ENCODE assay signal across 25 cellular contexts in the genomic region with DNA sequence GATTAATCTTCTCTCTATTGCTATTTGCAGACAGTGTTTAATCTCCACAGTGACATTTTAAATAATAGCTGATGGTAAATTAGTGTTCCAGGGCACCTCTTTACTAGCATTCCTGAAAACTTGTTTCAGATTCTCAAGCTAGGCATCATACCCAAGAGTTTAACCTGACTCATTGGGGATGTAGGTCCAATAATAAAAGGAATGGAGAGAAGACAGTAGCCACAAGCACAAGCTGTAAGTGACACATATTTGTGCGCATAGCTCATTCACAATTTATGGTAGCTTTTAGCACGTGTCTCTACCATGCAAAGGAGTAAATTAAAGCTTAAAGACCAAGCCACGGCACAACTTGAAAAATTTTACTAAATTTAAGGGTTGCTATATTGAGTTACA.
DNase-seq lines count a peak whose midpoint lies in the region; ATAC-seq and TF ChIP-seq lines count a peak whose summit lies in the region.
"Had no signal": no experiment of that assay in that cellular context is flagged by ENCODE, and none has a peak within 500 bp of the region (broad histone marks: within the 10 kb centered on the region; RNA-seq: fewer than 3 reads in every experiment).

No MANE protein-coding gene starts in this region.

- no peak overlapping the region for H2AFZ ChIP-seq in GM23248
- H2AFZ ChIP-seq: PC-9 had no signal

- H3K9me3 ChIP-seq in GM23248 (ENCODE audit: low read depth) (no peaks in the 10 kb centered on the region), tibial nerve (no peaks in the 10 kb centered on the region)
- H3K9me3 ChIP-seq: SJCRH30 had no signal

- H3K27me3 ChIP-seq in GM23248 (replicated peaks; ENCODE audit: insufficient read depth) (no peaks in the 10 kb centered on the region), tibial nerve (no peaks in the 10 kb centered on the region)
- H3K27me3 ChIP-seq: BLaER1, SJCRH30 had no signal

- no peaks in the 10 kb centered on the region for H3K79me2 ChIP-seq in GM23248 (ENCODE audit: insufficient read depth)

- TF ChIP-seq CTCF in AG10803 (conservative IDR thresholded peaks at IDR 0.05; ENCODE audit: low read length) (no peak), tibial nerve (IDR thresholded peaks at IDR 0.05) (no peak)

- DNase-seq in AG10803 (ENCODE audit: low read depth), result peak; percentile 49
- peak; percentile 36 for DNase-seq in GM23248
- DNase-seq in M059J (ENCODE audit: low read depth), result peak; percentile 43
- no peak for DNase-seq in HUDEP-2 (lab: John Stamatoyannopoulos, UW; ENCODE audit: unreplicated experiment in 76 of 76)
- no peak for DNase-seq in tibial nerve (ENCODE audit: low spot score in 2 of 2)
- DNase-seq in activated T-cell treated with anti-CD3 and anti-CD28 coated beads, Interleukin-2, amount 50 U/mL, for 4 hours, result no peak
- no peak for DNase-seq in natural killer cell treated with Interleukin-12 subunit alpha and Interleukin-12 subunit beta and Interleukin-15 and Interleukin-18, amount 100 ng/mL, for 72 hours (ENCODE audit: low spot score)
- DNase-seq: CD4-positive, CD25-positive, alpha-beta regulatory T cell; DMS153; DND-41; Kasumi-1; MM.1S; NCI-H1417; NCI-H1694; NCI-H2029 treated with DMSO at 0.1 percent for 48 hours; NCI-H2227 treated with DMSO at 0.1 percent for 48 hours; NCI-H526 treated with DMSO at 0.1 percent for 48 hours; PC-9; SJCRH30 had no signal

- no peak overlapping the region for H3K27ac ChIP-seq in GM23248
- no peak overlapping the region for H3K27ac ChIP-seq in tibial nerve
- H3K27ac ChIP-seq: BLaER1, HL-60, PC-9, SJCRH30 had no signal

- H3K9me3 Mint-ChIP-seq in activated T-cell treated with anti-CD3 and anti-CD28 coated beads, Interleukin-2, amount 50 U/mL, for 4 hours, result no peaks in the 10 kb centered on the region
- H3K9me3 Mint-ChIP-seq in natural killer cell treated with Interleukin-12 subunit alpha and Interleukin-12 subunit beta and Interleukin-15 and Interleukin-18, amount 100 ng/mL, for 72 hours, result peaks cover 4% of the 10 kb centered on the region

- peaks cover 8% of the 10 kb centered on the region; the same call in 1 of the 2 replicates for H3F3A ChIP-seq in GM23248 (ENCODE audit: insufficient read depth)

- H3K36me3 Mint-ChIP-seq in activated T-cell treated with anti-CD3 and anti-CD28 coated beads, Interleukin-2, amount 50 U/mL, for 4 hours (ENCODE audit: insufficient read depth), result no peaks in the 10 kb centered on the region
- no peaks in the 10 kb centered on the region for H3K36me3 Mint-ChIP-seq in natural killer cell treated with Interleukin-12 subunit alpha and Interleukin-12 subunit beta and Interleukin-15 and Interleukin-18, amount 100 ng/mL, for 72 hours
- H3K36me3 Mint-ChIP-seq: CD4-positive, CD25-positive, alpha-beta regulatory T cell had no signal

- in situ Hi-C loops in GM23248 (cut with MboI), result no loop called here

- H4K20me1 ChIP-seq in GM23248 (ENCODE audit: insufficient read depth), result no peaks in the 10 kb centered on the region
- H4K20me1 ChIP-seq: BLaER1 had no signal

- H3K9ac ChIP-seq in GM23248, result no peak overlapping the region
- H3K9ac ChIP-seq: BLaER1 had no signal

- H3K36me3 ChIP-seq in GM23248 (ENCODE audit: low read depth), result no peaks in the 10 kb centered on the region
- H3K36me3 ChIP-seq in tibial nerve, result no peaks in the 10 kb centered on the region
- H3K36me3 ChIP-seq: SJCRH30 had no signal

- no peak for TF ChIP-seq POLR2A in tibial nerve (IDR thresholded peaks at IDR 0.05)

- peak overlapping the region; percentile 29 for H3K4me2 ChIP-seq in GM23248 (ENCODE audit: unreplicated experiment)
- H3K4me2 ChIP-seq: BLaER1, PC-9 had no signal

- H3K4me1 Mint-ChIP-seq in activated T-cell treated with anti-CD3 and anti-CD28 coated beads, Interleukin-2, amount 50 U/mL, for 4 hours (ENCODE audit: low read depth), result no peaks in the 10 kb centered on the region
- H3K4me1 Mint-ChIP-seq in natural killer cell treated with Interleukin-12 subunit alpha and Interleukin-12 subunit beta and Interleukin-15 and Interleukin-18, amount 100 ng/mL, for 72 hours (ENCODE audit: low read depth in 2 of 2), result no peaks in the 10 kb centered on the region
- H3K4me1 Mint-ChIP-seq: CD4-positive, CD25-positive, alpha-beta regulatory T cell had no signal

- 43 to 55% methylated on average over 3 of the region's 3 CpGs for WGBS in GM23248 (ENCODE audit: low coverage in 1 of 2, low lambda C conversion rate in 2 of 2, missing lambda C conversion rate in 2 of 2), 2 experiments
- WGBS in tibial nerve, 2 donors, result 79 to 83% methylated on average over 3 of the region's 3 CpGs

- peaks cover 29% of the 10 kb centered on the region for H3K4me1 ChIP-seq in GM23248 (ENCODE audit: insufficient read depth)
- no peaks in the 10 kb centered on the region for H3K4me1 ChIP-seq in tibial nerve

- H3K4me3 ChIP-seq in AG10803 (ENCODE audit: low read length) (no peak overlapping the region), GM23248 (no peak overlapping the region), tibial nerve (no peak overlapping the region)
- H3K4me3 ChIP-seq: BLaER1, K562, PC-9, SJCRH30 had no signal

- no peaks in the 10 kb centered on the region for H3K27me3 Mint-ChIP-seq in activated T-cell treated with anti-CD3 and anti-CD28 coated beads, Interleukin-2, amount 50 U/mL, for 4 hours (ENCODE audit: low read depth)
- H3K27me3 Mint-ChIP-seq in natural killer cell treated with Interleukin-12 subunit alpha and Interleukin-12 subunit beta and Interleukin-15 and Interleukin-18, amount 100 ng/mL, for 72 hours, result no peaks in the 10 kb centered on the region
- H3K27me3 Mint-ChIP-seq: CD4-positive, CD25-positive, alpha-beta regulatory T cell had no signal

- no peak for ATAC-seq in activated T-cell treated with anti-CD3 and anti-CD28 coated beads, Interleukin-2, amount 50 U/mL, for 4 hours
- no peak for ATAC-seq in natural killer cell treated with Interleukin-12 subunit alpha and Interleukin-12 subunit beta and Interleukin-15 and Interleukin-18, amount 100 ng/mL, for 72 hours
- ATAC-seq: HepG2, K562, Right ventricle myocardium inferior, SK-N-SH treated with all-trans-retinoic acid at 6 μM for 48 hours had no signal

- no peak overlapping the region for H3K4me3 Mint-ChIP-seq in activated T-cell treated with anti-CD3 and anti-CD28 coated beads, Interleukin-2, amount 50 U/mL, for 4 hours
- no peak overlapping the region for H3K4me3 Mint-ChIP-seq in natural killer cell treated with Interleukin-12 subunit alpha and Interleukin-12 subunit beta and Interleukin-15 and Interleukin-18, amount 100 ng/mL, for 72 hours
- H3K4me3 Mint-ChIP-seq: CD4-positive, CD25-positive, alpha-beta regulatory T cell had no signal

- H3K9me2 ChIP-seq in GM23248 (ENCODE audit: insufficient read depth), result no peaks in the 10 kb centered on the region

- TF ChIP-seq EP300 in tibial nerve (IDR thresholded peaks at IDR 0.05), result no peak

- no peak overlapping the region for H3K27ac Mint-ChIP-seq in natural killer cell treated with Interleukin-12 subunit alpha and Interleukin-12 subunit beta and Interleukin-15 and Interleukin-18, amount 100 ng/mL, for 72 hours
- H3K27ac Mint-ChIP-seq: CD4-positive, CD25-positive, alpha-beta regulatory T cell had no signal

Comparison
In these comparisons a context has a peak if more than half of its experiments do, and no peak if none do; other contexts are left out.
1. DNase-seq: peak in AG10803 (single experiment), GM23248 (single experiment) and M059J (single experiment); none in HUDEP-2 (0 of 76), tibial nerve (0 of 2), activated T-cell treated with anti-CD3 and anti-CD28 coated beads, Interleukin-2, amount 50 U/mL, for 4 hours (single experiment) and natural killer cell treated with Interleukin-12 subunit alpha and Interleukin-12 subunit beta and Interleukin-15 and Interleukin-18, amount 100 ng/mL, for 72 hours (single experiment).